ENCODE assay signal across 1 cellular context in the genomic region with DNA sequence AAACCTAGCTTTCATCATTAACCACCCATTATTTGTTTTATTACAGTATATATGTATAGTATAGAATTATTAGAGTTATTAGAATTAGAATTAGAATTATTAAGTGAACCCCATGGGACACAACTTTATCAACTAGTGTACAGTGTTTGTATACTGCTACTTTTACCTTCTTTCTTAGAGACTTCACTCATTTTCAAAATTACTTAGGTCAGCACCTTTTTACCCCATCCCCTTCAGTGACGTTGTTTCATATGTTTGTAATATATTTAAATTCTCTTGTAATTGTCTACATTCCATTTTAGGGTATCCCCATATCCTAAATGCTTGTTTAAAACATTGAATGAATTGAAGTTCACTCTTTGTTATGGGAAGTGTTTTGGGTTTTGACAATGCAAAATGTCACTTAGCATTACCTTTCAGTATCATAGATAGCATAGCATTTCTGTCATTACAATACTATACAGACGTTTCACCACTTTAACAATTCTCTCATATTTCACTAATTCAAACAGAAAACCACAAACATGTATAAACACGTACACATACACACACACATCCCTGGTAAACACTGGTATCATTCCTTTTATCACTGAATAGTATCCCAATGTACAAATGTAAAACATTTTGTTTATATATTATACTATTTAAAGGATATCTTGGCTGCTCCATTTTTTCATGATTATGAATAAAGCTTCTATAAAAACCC.
TF ChIP-seq lines count a peak whose summit lies in the region.

No MANE protein-coding gene starts in this region.

TF ChIP-seq in HepG2, 621 proteins besides CTCF, POLR2A, EP300 and RAD21 (continued from another document):
- no peak for TF ChIP-seq ZNF350 (CRISPR knock-in tag; IDR thresholded peaks at IDR 0.05; ENCODE audit: borderline replicate concordance, low read depth)
